ENCODE assay signal across 11 cellular contexts in the genomic region with DNA sequence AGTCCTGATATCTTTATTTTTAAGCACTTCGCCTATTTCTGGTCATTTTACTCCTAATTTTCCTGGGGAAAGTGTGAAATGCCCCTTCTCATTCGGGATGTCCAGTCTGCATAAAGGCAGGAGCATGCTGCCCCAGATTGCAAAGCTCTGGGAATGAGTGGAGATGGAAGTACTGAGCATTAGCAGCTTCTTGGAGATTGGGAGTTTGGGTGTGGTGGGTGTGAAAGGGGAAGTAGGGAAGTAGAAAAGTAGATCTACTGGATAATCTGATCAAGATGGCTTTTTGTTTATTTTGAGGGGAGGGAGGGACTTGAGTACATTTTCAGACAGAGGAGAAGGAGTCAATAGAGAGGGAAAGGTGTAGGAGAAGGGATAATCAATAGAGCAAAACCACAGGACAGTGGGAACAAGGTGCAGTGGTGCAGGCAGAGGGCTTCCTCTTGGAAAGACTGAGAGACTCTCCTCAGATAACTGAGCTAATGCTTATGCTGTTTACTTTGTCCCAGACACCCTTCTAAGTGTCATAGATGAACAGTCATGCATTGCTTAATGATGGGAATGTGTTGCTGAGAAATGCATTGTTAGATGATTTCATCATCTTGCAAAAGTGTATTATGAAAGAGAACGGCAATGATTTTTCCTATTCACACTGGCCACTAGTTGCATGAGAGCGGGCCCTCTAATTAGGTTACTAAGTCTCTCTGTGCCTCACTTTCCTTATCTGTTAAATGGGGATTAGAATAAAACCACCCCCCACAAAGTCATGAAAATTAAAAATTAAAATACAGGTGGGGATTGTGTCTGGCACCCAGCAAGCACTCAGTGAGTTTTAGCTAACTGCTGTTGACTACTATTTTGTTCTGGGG. TPM values are rescaled to one million over a fixed set of nuclear protein-coding genes. Genes with fewer than 3 reads are reported as not detected.
DNase-seq lines count a peak whose midpoint lies in the region; ATAC-seq and TF ChIP-seq lines count a peak whose summit lies in the region.
"Had no signal": no experiment of that assay in that cellular context is flagged by ENCODE, and none has a peak within 500 bp of the region (broad histone marks: within the 10 kb centered on the region; RNA-seq: fewer than 3 reads in every experiment).

No MANE protein-coding gene starts in this region.

- no peak overlapping the region for H3K27ac ChIP-seq in right lobe of liver
- H3K27ac ChIP-seq: ovary, vagina had no signal

- no peak overlapping the region for H3K4me3 Mint-ChIP-seq in activated CD8-positive, alpha-beta memory T cell treated with anti-CD3 and anti-CD28 coated beads, Interleukin-2, amount 10 ng/mL, durations not matched to agents 7 days and 5 days

- DNase-seq in AG04449 (ENCODE audit: low read depth, low spot score) (peak; percentile 94), M059J (ENCODE audit: low read depth) (peak; percentile 94), cardiac fibroblast (ENCODE audit: low read depth in 2 of 2) (peak; percentile 94 to 97), right lobe of liver (no peak), midbrain (lab: John Stamatoyannopoulos, UW) (no peak)
- DNase-seq in activated CD8-positive, alpha-beta memory T cell treated with anti-CD3 and anti-CD28 coated beads, Interleukin-2, amount 10 ng/mL, durations not matched to agents 7 days and 5 days = no peak
- DNase-seq in stimulated activated naive CD8-positive, alpha-beta T cell treated with anti-CD3 and anti-CD28 coated beads, Interleukin-15, Interleukin-2, amounts not matched to agents 100 U/mL and 50 U/mL, for 24 hours = no peak
- DNase-seq: COR-L47, ovary had no signal

- H3K27ac Mint-ChIP-seq in activated CD8-positive, alpha-beta memory T cell treated with anti-CD3 and anti-CD28 coated beads, Interleukin-2, amount 10 ng/mL, durations not matched to agents 7 days and 5 days = no peak overlapping the region

- H3K36me3 Mint-ChIP-seq in activated CD8-positive, alpha-beta memory T cell treated with anti-CD3 and anti-CD28 coated beads, Interleukin-2, amount 10 ng/mL, durations not matched to agents 7 days and 5 days = no peaks in the 10 kb centered on the region

- peak; percentile 33 to 86 (median 66) for ATAC-seq in right lobe of liver
- ATAC-seq in GM18867 (IDR thresholded peaks at IDR 0.05; ENCODE audit: unreplicated experiment) = no peak
- ATAC-seq in activated CD8-positive, alpha-beta memory T cell treated with anti-CD3 and anti-CD28 coated beads, Interleukin-2, amount 10 ng/mL, durations not matched to agents 7 days and 5 days = no peak
- ATAC-seq in stimulated activated naive CD8-positive, alpha-beta T cell treated with anti-CD3 and anti-CD28 coated beads, Interleukin-15, Interleukin-2, amounts not matched to agents 100 U/mL and 50 U/mL, for 24 hours = no peak

- H3K9me3 ChIP-seq in right lobe of liver = no peaks in the 10 kb centered on the region
- H3K9me3 ChIP-seq: ovary, vagina had no signal

- H3K4me1 ChIP-seq in right lobe of liver = peaks cover 0 to 27% (median 0%) of the 10 kb centered on the region in 4 donors

- TF ChIP-seq POLR2A in right lobe of liver (IDR thresholded peaks at IDR 0.05) = no peak

- H3K9me3 Mint-ChIP-seq in activated CD8-positive, alpha-beta memory T cell treated with anti-CD3 and anti-CD28 coated beads, Interleukin-2, amount 10 ng/mL, durations not matched to agents 7 days and 5 days (ENCODE audit: low read depth) = no peaks in the 10 kb centered on the region

- H3K27me3 Mint-ChIP-seq in activated CD8-positive, alpha-beta memory T cell treated with anti-CD3 and anti-CD28 coated beads, Interleukin-2, amount 10 ng/mL, durations not matched to agents 7 days and 5 days = no peaks in the 10 kb centered on the region

- POLR2A ChIA-PET in AG04449 (lab: Yijun Ruan, JAX) = interaction anchor here (0.6 to 0.9 kb wide), 2 partner anchors 10 to 32 kb away, joined by 3 read pairs; no protein-coding TSS in a partner anchor

- no peaks in the 10 kb centered on the region for H3K36me3 ChIP-seq in right lobe of liver
- H3K36me3 ChIP-seq: ovary, vagina had no signal

- CTCF ChIA-PET in AG04449 (lab: Yijun Ruan, JAX) = interaction anchor here (0.9 to 1.8 kb wide), 7 partner anchors 9 to 188 kb away, joined by 3 to 9 read pairs (median 5); no protein-coding TSS in a partner anchor
- CTCF ChIA-PET in activated CD8-positive, alpha-beta memory T cell treated with anti-CD3 and anti-CD28 coated beads, Interleukin-2, amount 10 ng/mL, durations not matched to agents 7 days and 5 days (lab: Charles Lee) = no interaction called here

- H3K4me3 ChIP-seq in AG04449 (ENCODE audit: low read depth, low read length) (no peak overlapping the region), cardiac fibroblast (replicated peaks in 1 of 2; ENCODE audit: low read depth in 2 of 2, low read length in 2 of 2) (no peak overlapping the region), right lobe of liver (no peak overlapping the region)
- H3K4me3 ChIP-seq: ovary, vagina had no signal

- 53% methylated on average over 4 of the region's 4 CpGs for WGBS in right lobe of liver (ENCODE audit: insufficient coverage, low coverage, low lambda C conversion rate, missing lambda C conversion rate)

- peaks cover 15% of the 10 kb centered on the region for H3K4me1 Mint-ChIP-seq in activated CD8-positive, alpha-beta memory T cell treated with anti-CD3 and anti-CD28 coated beads, Interleukin-2, amount 10 ng/mL, durations not matched to agents 7 days and 5 days

- TF ChIP-seq CTCF in AG04449 (IDR thresholded peaks at IDR 0.05; ENCODE audit: insufficient read depth, low read length, missing control alignments) = no peak
- peak; percentile 31 for TF ChIP-seq CTCF in cardiac fibroblast (IDR thresholded peaks at IDR 0.05; ENCODE audit: low read depth, low read length)
- TF ChIP-seq CTCF in right lobe of liver (IDR thresholded peaks at IDR 0.05) = peak in 2 of 4 donors; percentile 5 to 47

- H3K27me3 ChIP-seq in right lobe of liver = no peaks in the 10 kb centered on the region
- H3K27me3 ChIP-seq: ovary, vagina had no signal

- intact Hi-C loops in right lobe of liver (cut with DNase I) = no loop called here

RNA-seq across cellular contexts. Expression of a gene that starts 45.5 kb away (rescaled TPM):
- 63.7 and 89.3 TPM in 2 replicates for total RNA-seq in M059J (2014; rRNA removed; shearing (Covaris generic))
- 10 to 100 TPM; 21.9 to 40.6 (median 31.2) TPM for total RNA-seq in right lobe of liver
- total RNA-seq in activated CD8-positive, alpha-beta memory T cell treated with anti-CD3 and anti-CD28 coated beads, Interleukin-2, amount 10 ng/mL, durations not matched to agents 7 days and 5 days = 1 to 10 TPM; 4.4 to 4.8 TPM

Comparison
In these comparisons a context has a peak if more than half of its experiments do, and no peak if none do; other contexts are left out.
1. DNase-seq: peak in AG04449 (single experiment), M059J (single experiment) and cardiac fibroblast (2 of 2); none in right lobe of liver (0 of 3), activated CD8-positive, alpha-beta memory T cell treated with anti-CD3 and anti-CD28 coated beads, Interleukin-2, amount 10 ng/mL, durations not matched to agents 7 days and 5 days (single experiment), midbrain (single experiment) and stimulated activated naive CD8-positive, alpha-beta T cell treated with anti-CD3 and anti-CD28 coated beads, Interleukin-15, Interleukin-2, amounts not matched to agents 100 U/mL and 50 U/mL, for 24 hours (single experiment).
2. ATAC-seq: peak in right lobe of liver (4 of 4); none in GM18867 (single experiment), activated CD8-positive, alpha-beta memory T cell treated with anti-CD3 and anti-CD28 coated beads, Interleukin-2, amount 10 ng/mL, durations not matched to agents 7 days and 5 days (single experiment) and stimulated activated naive CD8-positive, alpha-beta T cell treated with anti-CD3 and anti-CD28 coated beads, Interleukin-15, Interleukin-2, amounts not matched to agents 100 U/mL and 50 U/mL, for 24 hours (single experiment).